ENCODE assay signal across 8 cellular contexts in the genomic region with DNA sequence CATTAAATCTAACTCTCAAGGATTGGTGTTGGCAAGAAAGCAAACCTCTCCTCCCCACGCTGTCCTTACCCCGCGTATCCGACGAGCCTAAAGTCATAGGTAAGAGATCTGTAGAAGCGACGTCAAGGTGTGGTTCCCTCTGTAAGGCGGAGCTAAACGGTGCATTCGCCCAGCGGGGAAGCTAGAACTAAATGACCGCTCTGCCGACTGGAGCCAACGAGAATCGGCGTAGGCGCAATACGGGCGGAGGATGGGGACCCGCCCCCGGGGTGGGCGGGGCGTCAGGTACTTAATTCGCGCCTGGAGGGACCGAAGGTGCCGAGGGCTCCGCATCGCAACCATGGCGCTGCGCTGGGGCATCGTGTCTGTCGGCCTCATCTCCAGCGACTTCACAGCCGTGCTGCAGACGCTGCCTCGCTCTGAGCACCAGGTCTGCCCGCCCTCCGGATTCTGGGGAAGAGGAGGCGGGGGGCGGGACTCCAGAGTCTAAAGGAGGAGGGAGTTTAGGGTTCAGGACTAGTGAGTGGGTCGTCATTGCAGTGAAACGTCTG. TPM values are rescaled to one million over a fixed set of nuclear protein-coding genes. Genes with fewer than 3 reads are reported as not detected.
DNase-seq lines count a peak whose midpoint lies in the region; ATAC-seq and TF ChIP-seq lines count a peak whose summit lies in the region.

A gene (plus strand): TSS at position 318 of the 551 bp plus-strand sequence. CDS start 23 bp downstream, at position 341.

- H3K27ac ChIP-seq in Karpas-422 (ENCODE audit: low read length) (no peak within 1 kb of the TSS), neural cell (ENCODE audit: low read length) (peak within 1 kb of the TSS; percentile 16)

- H3K27me3 ChIP-seq in GM06990 (replicated peaks; ENCODE audit: control insufficient read depth, insufficient read depth, low read length), result no peaks in the 10 kb centered on the region; the same call in 1 of the 2 replicates
- H3K27me3 ChIP-seq in Karpas-422 (ENCODE audit: low read length), result no peaks in the 10 kb centered on the region
- peaks cover 10% of the 10 kb centered on the region for H3K27me3 ChIP-seq in neural cell (ENCODE audit: insufficient read depth, low read depth, low read length)

- H2AFZ ChIP-seq in Karpas-422 (ENCODE audit: low read length), result peak within 1 kb of the TSS; percentile 76; the same call in 1 of the 2 replicates
- peak within 1 kb of the TSS; percentile 47 for H2AFZ ChIP-seq in neural cell (ENCODE audit: low read depth, low read length)

- no peaks in the 10 kb centered on the region for H3K79me2 ChIP-seq in Karpas-422 (ENCODE audit: low read length)
- no peaks in the 10 kb centered on the region for H3K79me2 ChIP-seq in neural cell (replicated peaks; ENCODE audit: insufficient read depth, low read length)

- peak within 1 kb of the TSS; percentile 13 for H3K27ac Mint-ChIP-seq in activated T-helper 2 cell treated with anti-CD3 and anti-CD28 coated beads, Interferon-gamma antibody, Interleukin-2, Interleukin-4, amounts not matched to agents 10 μg/mL and 5 μg/mL and 100 μg/mL, durations not matched to agents 14 hours and 24 hours and 36 hours

- peaks cover 3% of the 10 kb centered on the region for H3K27me3 Mint-ChIP-seq in activated T-helper 2 cell treated with anti-CD3 and anti-CD28 coated beads, Interferon-gamma antibody, Interleukin-2, Interleukin-4, amounts not matched to agents 10 μg/mL and 5 μg/mL and 100 μg/mL, durations not matched to agents 14 hours and 24 hours and 36 hours (ENCODE audit: low read depth)

- DNase-seq in GM06990 (ENCODE audit: extremely low read depth, insufficient read length) (peak; percentile 88), Karpas-422 (peak; percentile 96), RKO (ENCODE audit: low spot score) (peak; percentile 76), foreskin fibroblast (peak; percentile 32 to 76)
- peak; percentile 82 for DNase-seq in activated T-helper 2 cell treated with anti-CD3 and anti-CD28 coated beads, Interferon-gamma antibody, Interleukin-2, Interleukin-4, amounts not matched to agents 10 μg/mL and 5 μg/mL and 100 μg/mL, durations not matched to agents 14 hours and 24 hours and 36 hours (ENCODE audit: low spot score)
- peak; percentile 77 for DNase-seq in stimulated activated naive CD8-positive, alpha-beta T cell treated with anti-CD3 and anti-CD28 coated beads, Interleukin-15, Interleukin-2, amounts not matched to agents 100 U/mL and 50 U/mL, for 24 hours

- peaks cover 12% of the 10 kb centered on the region for H3K4me1 ChIP-seq in Karpas-422 (ENCODE audit: low read length)

- H3K9me2 ChIP-seq in Karpas-422 (replicated peaks; ENCODE audit: insufficient read depth, low read length) (no peaks in the 10 kb centered on the region), neural cell (ENCODE audit: insufficient read depth, low read length) (no peaks in the 10 kb centered on the region)

- TF ChIP-seq RAD21 in neural cell (conservative IDR thresholded peaks at IDR 0.05), result peak; percentile 22

- H3K4me1 Mint-ChIP-seq in activated T-helper 2 cell treated with anti-CD3 and anti-CD28 coated beads, Interferon-gamma antibody, Interleukin-2, Interleukin-4, amounts not matched to agents 10 μg/mL and 5 μg/mL and 100 μg/mL, durations not matched to agents 14 hours and 24 hours and 36 hours (ENCODE audit: low read depth), result peaks cover 9% of the 10 kb centered on the region

- H4K20me1 ChIP-seq in Karpas-422 (ENCODE audit: insufficient read depth, low read depth, low read length) (no peaks in the 10 kb centered on the region), neural cell (ENCODE audit: insufficient read depth) (no peaks in the 10 kb centered on the region)

- TF ChIP-seq CTCF in GM06990 (IDR thresholded peaks at IDR 0.05; ENCODE audit: insufficient read depth, low read length, poor library complexity, severe bottlenecking) (no peak), foreskin fibroblast (IDR thresholded peaks at IDR 0.05; ENCODE audit: low read depth, low read length) (no peak), neural cell (IDR thresholded peaks at IDR 0.05; ENCODE audit: poor library complexity, severe bottlenecking) (peak; percentile 28)

- no peaks in the 10 kb centered on the region for H3F3A ChIP-seq in neural cell (ENCODE audit: insufficient read depth, low read length, poor library complexity, severe bottlenecking)

- H3K9ac ChIP-seq in Karpas-422 (ENCODE audit: low read length) (peak within 1 kb of the TSS; percentile 56), neural cell (ENCODE audit: low read length) (peak within 1 kb of the TSS; percentile 61)

- ATAC-seq in stimulated activated naive CD8-positive, alpha-beta T cell treated with anti-CD3 and anti-CD28 coated beads, Interleukin-15, Interleukin-2, amounts not matched to agents 100 U/mL and 50 U/mL, for 24 hours, result peak; percentile 88
- no peak for ATAC-seq in GM18861 (IDR thresholded peaks at IDR 0.05; ENCODE audit: unreplicated experiment)

- H3K9me3 ChIP-seq in Karpas-422 (ENCODE audit: low read length) (no peaks in the 10 kb centered on the region), neural cell (ENCODE audit: low read length) (no peaks in the 10 kb centered on the region)

- intact Hi-C loops in activated T-helper 2 cell treated with anti-CD3 and anti-CD28 coated beads, Interferon-gamma antibody, Interleukin-2, Interleukin-4, amounts not matched to agents 10 μg/mL and 5 μg/mL and 100 μg/mL, durations not matched to agents 14 hours and 24 hours and 36 hours (cut with micrococcal nuclease), result no loop called here

- H3K4me2 ChIP-seq in Karpas-422 (ENCODE audit: low read depth, low read length, poor library complexity, severe bottlenecking) (peak within 1 kb of the TSS; percentile 69), neural cell (ENCODE audit: low read length) (peak within 1 kb of the TSS; percentile 71)

- H3K36me3 Mint-ChIP-seq in activated T-helper 2 cell treated with anti-CD3 and anti-CD28 coated beads, Interferon-gamma antibody, Interleukin-2, Interleukin-4, amounts not matched to agents 10 μg/mL and 5 μg/mL and 100 μg/mL, durations not matched to agents 14 hours and 24 hours and 36 hours (ENCODE audit: low read depth), result no peaks in the 10 kb centered on the region

- TF ChIP-seq EP300 in neural cell (conservative IDR thresholded peaks at IDR 0.05; ENCODE audit: poor library complexity, severe bottlenecking), result no peak

- H3K4me3 ChIP-seq in GM06990 (replicated peaks; ENCODE audit: low read depth, low read length) (peak within 1 kb of the TSS; percentile 55), Karpas-422 (ENCODE audit: low read length) (peak within 1 kb of the TSS; percentile 60), foreskin fibroblast (ENCODE audit: low read depth in 1 of 2, low read length in 2 of 2) (peak within 1 kb of the TSS; percentile 51 to 57), neural cell (ENCODE audit: low read length) (peak within 1 kb of the TSS; percentile 73)

- no peaks in the 10 kb centered on the region for H3K9me3 Mint-ChIP-seq in activated T-helper 2 cell treated with anti-CD3 and anti-CD28 coated beads, Interferon-gamma antibody, Interleukin-2, Interleukin-4, amounts not matched to agents 10 μg/mL and 5 μg/mL and 100 μg/mL, durations not matched to agents 14 hours and 24 hours and 36 hours

- H3K36me3 ChIP-seq in GM06990 (ENCODE audit: control insufficient read depth, insufficient read depth, low read length), result no peaks in the 10 kb centered on the region
- no peaks in the 10 kb centered on the region for H3K36me3 ChIP-seq in Karpas-422 (ENCODE audit: insufficient read depth, low read length)
- H3K36me3 ChIP-seq in neural cell (ENCODE audit: insufficient read depth, low read length), result no peaks in the 10 kb centered on the region

- peak within 1 kb of the TSS; percentile 80 for H3K4me3 Mint-ChIP-seq in activated T-helper 2 cell treated with anti-CD3 and anti-CD28 coated beads, Interferon-gamma antibody, Interleukin-2, Interleukin-4, amounts not matched to agents 10 μg/mL and 5 μg/mL and 100 μg/mL, durations not matched to agents 14 hours and 24 hours and 36 hours (ENCODE audit: low read depth)

TF ChIP-seq in neural cell, 6 proteins besides CTCF, POLR2A, EP300 and RAD21:
- TF ChIP-seq MXI1 (conservative IDR thresholded peaks at IDR 0.05; ENCODE audit: poor library complexity, severe bottlenecking) (peak; percentile 62), SMC3 (conservative IDR thresholded peaks at IDR 0.05; ENCODE audit: poor library complexity) (peak; percentile 24), POLR2AphosphoS5 (IDR thresholded peaks at IDR 0.05) (peak; percentile 62), TAF1 (IDR thresholded peaks at IDR 0.05; ENCODE audit: low read depth) (peak; percentile 55), EZH2 (IDR thresholded peaks at IDR 0.05; ENCODE audit: borderline replicate concordance, insufficient read depth, low read length, poor library complexity, severe bottlenecking) (no peak)
- TF ChIP-seq, protein P1, sequence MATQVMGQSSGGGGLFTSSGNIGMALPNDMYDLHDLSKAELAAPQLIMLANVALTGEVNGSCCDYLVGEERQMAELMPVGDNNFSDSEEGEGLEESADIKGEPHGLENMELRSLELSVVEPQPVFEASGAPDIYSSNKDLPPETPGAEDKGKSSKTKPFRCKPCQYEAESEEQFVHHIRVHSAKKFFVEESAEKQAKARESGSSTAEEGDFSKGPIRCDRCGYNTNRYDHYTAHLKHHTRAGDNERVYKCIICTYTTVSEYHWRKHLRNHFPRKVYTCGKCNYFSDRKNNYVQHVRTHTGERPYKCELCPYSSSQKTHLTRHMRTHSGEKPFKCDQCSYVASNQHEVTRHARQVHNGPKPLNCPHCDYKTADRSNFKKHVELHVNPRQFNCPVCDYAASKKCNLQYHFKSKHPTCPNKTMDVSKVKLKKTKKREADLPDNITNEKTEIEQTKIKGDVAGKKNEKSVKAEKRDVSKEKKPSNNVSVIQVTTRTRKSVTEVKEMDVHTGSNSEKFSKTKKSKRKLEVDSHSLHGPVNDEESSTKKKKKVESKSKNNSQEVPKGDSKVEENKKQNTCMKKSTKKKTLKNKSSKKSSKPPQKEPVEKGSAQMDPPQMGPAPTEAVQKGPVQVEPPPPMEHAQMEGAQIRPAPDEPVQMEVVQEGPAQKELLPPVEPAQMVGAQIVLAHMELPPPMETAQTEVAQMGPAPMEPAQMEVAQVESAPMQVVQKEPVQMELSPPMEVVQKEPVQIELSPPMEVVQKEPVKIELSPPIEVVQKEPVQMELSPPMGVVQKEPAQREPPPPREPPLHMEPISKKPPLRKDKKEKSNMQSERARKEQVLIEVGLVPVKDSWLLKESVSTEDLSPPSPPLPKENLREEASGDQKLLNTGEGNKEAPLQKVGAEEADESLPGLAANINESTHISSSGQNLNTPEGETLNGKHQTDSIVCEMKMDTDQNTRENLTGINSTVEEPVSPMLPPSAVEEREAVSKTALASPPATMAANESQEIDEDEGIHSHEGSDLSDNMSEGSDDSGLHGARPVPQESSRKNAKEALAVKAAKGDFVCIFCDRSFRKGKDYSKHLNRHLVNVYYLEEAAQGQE (IDR thresholded peaks at IDR 0.05; ENCODE audit: borderline replicate concordance), result peak; percentile 28

RNA-seq across cellular contexts. Expression of the gene that starts here (rescaled TPM):
- total RNA-seq in Karpas-422 (2014; rRNA removed; shearing (Covaris generic); ENCODE audit: low replicate concordance), result 1.4 and 3.3 TPM in 2 replicates
- 0.67 TPM in 1 of 2 replicates, not detected in the other for total RNA-seq in activated T-helper 2 cell treated with anti-CD3 and anti-CD28 coated beads, Interferon-gamma antibody, Interleukin-2, Interleukin-4, amounts not matched to agents 10 μg/mL and 5 μg/mL and 100 μg/mL, durations not matched to agents 14 hours and 24 hours and 36 hours
- polyA plus RNA-seq in neural cell, result 1.4 and 4.8 TPM in 2 replicates
- 0.81 TPM in 1 of 2 replicates, not detected in the other for polyA minus RNA-seq in neural cell

Comparison
In these comparisons a context has a peak if more than half of its experiments do, and no peak if none do; other contexts are left out.
1. Peak in DNase-seq in activated T-helper 2 cell treated with anti-CD3 and anti-CD28 coated beads, Interferon-gamma antibody, Interleukin-2, Interleukin-4, amounts not matched to agents 10 μg/mL and 5 μg/mL and 100 μg/mL, durations not matched to agents 14 hours and 24 hours and 36 hours; RNA of the gene not detected or under 1 TPM.